In the genomic region with DNA sequence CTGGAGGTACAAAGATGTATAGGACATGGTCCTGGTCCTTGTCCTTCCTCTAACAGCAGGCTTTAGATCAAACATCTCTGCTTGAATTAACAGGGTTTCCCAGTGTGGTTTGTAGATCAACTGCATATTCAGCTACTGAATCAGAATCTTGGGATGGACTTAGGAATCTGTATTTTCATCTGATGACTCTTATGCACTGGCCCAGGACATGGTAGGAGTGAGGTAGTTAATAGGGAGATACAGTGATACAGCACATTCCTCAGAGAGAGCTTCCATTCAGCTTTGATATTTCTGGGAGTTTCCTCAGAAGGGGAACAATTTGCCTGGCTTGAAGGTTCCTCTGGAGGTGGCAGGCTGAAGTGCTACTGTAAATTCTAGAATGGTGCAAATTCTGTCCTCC, we compare ENCODE assay signal across 18 cellular contexts.
DNase-seq lines count a peak whose midpoint lies in the region; ATAC-seq and TF ChIP-seq lines count a peak whose summit lies in the region.
"Had no signal": no experiment of that assay in that cellular context is flagged by ENCODE, and none has a peak within 500 bp of the region (broad histone marks: within the 10 kb centered on the region; RNA-seq: fewer than 3 reads in every experiment).

No MANE protein-coding gene starts in this region.

- peaks cover 9% of the 10 kb centered on the region for H3K27me3 Mint-ChIP-seq in CD8-positive, alpha-beta T cell (ENCODE audit: low read depth)
- H3K27me3 Mint-ChIP-seq in progenitor cell of endocrine pancreas, result no peaks in the 10 kb centered on the region
- H3K27me3 Mint-ChIP-seq: activated CD4-positive, alpha-beta memory T cell treated with anti-CD3 and anti-CD28 coated beads, Interleukin-2, amount 10 ng/mL, durations not matched to agents 7 days and 5 days had no signal

- H3K27ac ChIP-seq in CD8-positive, alpha-beta T cell (ENCODE audit: low read depth, low read length), result no peak overlapping the region
- H3K27ac ChIP-seq: BLaER1, esophagus muscularis mucosa, thoracic aorta, WERI-Rb-1 had no signal

- no peaks in the 10 kb centered on the region for H3K4me1 Mint-ChIP-seq in CD8-positive, alpha-beta T cell (ENCODE audit: low read depth)
- H3K4me1 Mint-ChIP-seq in progenitor cell of endocrine pancreas (ENCODE audit: low read depth), result no peaks in the 10 kb centered on the region
- H3K4me1 Mint-ChIP-seq: activated CD4-positive, alpha-beta memory T cell treated with anti-CD3 and anti-CD28 coated beads, Interleukin-2, amount 10 ng/mL, durations not matched to agents 7 days and 5 days had no signal

- POLR2A ChIA-PET in CD8-positive, alpha-beta T cell (lab: Charles Lee), result no interaction called here

- no peak overlapping the region for H3K4me3 Mint-ChIP-seq in CD8-positive, alpha-beta T cell
- H3K4me3 Mint-ChIP-seq in progenitor cell of endocrine pancreas (ENCODE audit: low read depth), result no peak overlapping the region
- H3K4me3 Mint-ChIP-seq: activated CD4-positive, alpha-beta memory T cell treated with anti-CD3 and anti-CD28 coated beads, Interleukin-2, amount 10 ng/mL, durations not matched to agents 7 days and 5 days; activated T-cell treated with anti-CD3 and anti-CD28 coated beads, Interleukin-2, amount 50 U/mL, for 4 hours had no signal

- peak overlapping the region; percentile 22 for H3K9ac ChIP-seq in adipocyte (ENCODE audit: low read length)
- H3K9ac ChIP-seq: BLaER1 had no signal

- H3K36me3 ChIP-seq in adipocyte (ENCODE audit: control insufficient read depth, insufficient read depth, low read length, severe bottlenecking), result no peaks in the 10 kb centered on the region
- no peaks in the 10 kb centered on the region for H3K36me3 ChIP-seq in CD8-positive, alpha-beta T cell (ENCODE audit: insufficient read depth, low read length)
- H3K36me3 ChIP-seq: BLaER1, esophagus muscularis mucosa, thoracic aorta, WERI-Rb-1 had no signal

- intact Hi-C loops in CD8-positive, alpha-beta T cell (cut with DNase I, micrococcal nuclease), result no loop called here

- H3K9me3 ChIP-seq in adipocyte (ENCODE audit: control insufficient read depth, low read length), result no peaks in the 10 kb centered on the region
- no peaks in the 10 kb centered on the region for H3K9me3 ChIP-seq in CD8-positive, alpha-beta T cell (ENCODE audit: low read length)
- H3K9me3 ChIP-seq: esophagus muscularis mucosa, mucosa of descending colon, thoracic aorta had no signal

- no peaks in the 10 kb centered on the region for H3K36me3 Mint-ChIP-seq in CD8-positive, alpha-beta T cell
- H3K36me3 Mint-ChIP-seq in progenitor cell of endocrine pancreas (ENCODE audit: insufficient read depth), result peaks cover 4% of the 10 kb centered on the region

- peaks cover 12% of the 10 kb centered on the region for H3K4me1 ChIP-seq in adipocyte (ENCODE audit: control insufficient read depth, insufficient read depth, low read length)
- H3K4me1 ChIP-seq in CD8-positive, alpha-beta T cell (ENCODE audit: insufficient read depth, low read length), result no peaks in the 10 kb centered on the region

- no peak overlapping the region for H3K27ac Mint-ChIP-seq in CD8-positive, alpha-beta T cell
- H3K27ac Mint-ChIP-seq in progenitor cell of endocrine pancreas, result no peak overlapping the region
- H3K27ac Mint-ChIP-seq: activated CD4-positive, alpha-beta memory T cell treated with anti-CD3 and anti-CD28 coated beads, Interleukin-2, amount 10 ng/mL, durations not matched to agents 7 days and 5 days had no signal

- no peak for ATAC-seq in CD8-positive, alpha-beta T cell
- ATAC-seq: activated T-cell treated with anti-CD3 and anti-CD28 coated beads, Interleukin-2, amount 50 U/mL, for 4 hours; mucosa of descending colon had no signal

- CTCF ChIA-PET in CD8-positive, alpha-beta T cell (lab: Charles Lee), result no interaction called here

- DNase-seq in GM04503 (ENCODE audit: low read depth), result peak; percentile 41
- peak; percentile 22 for DNase-seq in adipocyte (ENCODE audit: low read depth)
- DNase-seq in fibroblast of villous mesenchyme (ENCODE audit: low read depth), result peak; percentile 4
- DNase-seq in renal cortical epithelial cell (ENCODE audit: low read depth), result peak; percentile 70
- DNase-seq in SW 1271 (lab: John Stamatoyannopoulos, UW), result no peak
- DNase-seq in CD8-positive, alpha-beta T cell, result no peak
- no peak for DNase-seq in progenitor cell of endocrine pancreas (ENCODE audit: low spot score, unreplicated experiment)
- DNase-seq: activated CD4-positive, alpha-beta memory T cell treated with anti-CD3 and anti-CD28 coated beads, Interleukin-2, amount 10 ng/mL, durations not matched to agents 7 days and 5 days; activated naive CD4-positive, alpha-beta T cell treated with anti-CD3 and anti-CD28 coated beads, Interleukin-2, amount 50 U/mL, for 16 hours; activated T-cell treated with anti-CD3 and anti-CD28 coated beads, Interleukin-2, amount 50 U/mL, for 4 hours; mucosa of descending colon; NCI-H2227 treated with DMSO at 0.1 percent for 48 hours; occipital lobe; stimulated activated CD4-positive, alpha-beta T cell treated with anti-CD3 and anti-CD28 coated beads, Interleukin-4, amount 100 ng/mL, for 24 hours; WERI-Rb-1 had no signal

- H3K4me3 ChIP-seq in adipocyte (ENCODE audit: low read length) (no peak overlapping the region), fibroblast of villous mesenchyme (ENCODE audit: low read depth, low read length) (no peak overlapping the region)
- no peak overlapping the region for H3K4me3 ChIP-seq in CD8-positive, alpha-beta T cell (ENCODE audit: low read depth, low read length)
- H3K4me3 ChIP-seq: BLaER1, esophagus muscularis mucosa, mucosa of descending colon, thoracic aorta had no signal

- TF ChIP-seq CTCF in fibroblast of villous mesenchyme (IDR thresholded peaks at IDR 0.05; ENCODE audit: insufficient read depth, low read depth, low read length), result no peak
- no peak for TF ChIP-seq CTCF in CD8-positive, alpha-beta T cell (IDR thresholded peaks at IDR 0.05)
- no peak for TF ChIP-seq CTCF in progenitor cell of endocrine pancreas (IDR thresholded peaks at IDR 0.05; ENCODE audit: unreplicated experiment)

- no peaks in the 10 kb centered on the region for H3K27me3 ChIP-seq in adipocyte (replicated peaks; ENCODE audit: control insufficient read depth, insufficient read depth, low read length)
- H3K27me3 ChIP-seq in CD8-positive, alpha-beta T cell (ENCODE audit: insufficient read depth, low read length), result no peaks in the 10 kb centered on the region
- H3K27me3 ChIP-seq: BLaER1, esophagus muscularis mucosa had no signal

- no peaks in the 10 kb centered on the region for H3K9me3 Mint-ChIP-seq in CD8-positive, alpha-beta T cell
- peaks cover 8% of the 10 kb centered on the region for H3K9me3 Mint-ChIP-seq in progenitor cell of endocrine pancreas (ENCODE audit: low read depth)
- H3K9me3 Mint-ChIP-seq: activated CD4-positive, alpha-beta memory T cell treated with anti-CD3 and anti-CD28 coated beads, Interleukin-2, amount 10 ng/mL, durations not matched to agents 7 days and 5 days had no signal

Comparison
In these comparisons a context has a peak if more than half of its experiments do, and no peak if none do; other contexts are left out.
1. DNase-seq: peak in GM04503 (single experiment), adipocyte (single experiment), fibroblast of villous mesenchyme (single experiment) and renal cortical epithelial cell (single experiment); none in SW 1271 (0 of 2), CD8-positive, alpha-beta T cell (0 of 7) and progenitor cell of endocrine pancreas (single experiment).